ENCODE assay signal across 8 cellular contexts in genomic region chr15:40440300-40441011, GRCh38. TPM values are rescaled to one million over a fixed set of nuclear protein-coding genes. Genes with fewer than 3 reads are reported as not detected.
A peak's percentile ranks its signal among the peaks of the same experiment; 100 is the strongest.
DNase-seq lines count a peak whose midpoint lies in the region; ATAC-seq and TF ChIP-seq lines count a peak whose summit lies in the region.

Gene BAHD1, plus strand, starts transcription at chr15:40440953. Its CDS starts 17,512 bp downstream, at chr15:40458465.

- H3K36me3 Mint-ChIP-seq in activated T-helper 2 cell treated with anti-CD3 and anti-CD28 coated beads, Interferon-gamma antibody, Interleukin-2, Interleukin-4, amounts not matched to agents 10 μg/mL and 5 μg/mL and 100 μg/mL, durations not matched to agents 14 hours and 24 hours and 36 hours (ENCODE audit: low read depth): peaks cover 15% of the 10 kb centered on the region
- H3K36me3 Mint-ChIP-seq in nephron (ENCODE audit: low read depth): no peaks in the 10 kb centered on the region
- no peaks in the 10 kb centered on the region for H3K36me3 Mint-ChIP-seq in stimulated activated naive CD8-positive, alpha-beta T cell treated with anti-CD3 and anti-CD28 coated beads, Interleukin-15, Interleukin-2, amounts not matched to agents 100 ng/mL and 50 ng/mL, for 24 hours (ENCODE audit: low read depth)

- H3K4me1 ChIP-seq in RWPE2 (ENCODE audit: insufficient read depth, poor library complexity, severe bottlenecking): peaks cover 4% of the 10 kb centered on the region

- peak within 1 kb of the TSS; percentile 77 for H3K27ac Mint-ChIP-seq in activated T-helper 2 cell treated with anti-CD3 and anti-CD28 coated beads, Interferon-gamma antibody, Interleukin-2, Interleukin-4, amounts not matched to agents 10 μg/mL and 5 μg/mL and 100 μg/mL, durations not matched to agents 14 hours and 24 hours and 36 hours
- peak within 1 kb of the TSS; percentile 76 to 82 (median 76) for H3K27ac Mint-ChIP-seq in nephron
- peak within 1 kb of the TSS; percentile 85 for H3K27ac Mint-ChIP-seq in stimulated activated naive CD8-positive, alpha-beta T cell treated with anti-CD3 and anti-CD28 coated beads, Interleukin-15, Interleukin-2, amounts not matched to agents 100 ng/mL and 50 ng/mL, for 24 hours

- H3K27me3 Mint-ChIP-seq in activated T-helper 2 cell treated with anti-CD3 and anti-CD28 coated beads, Interferon-gamma antibody, Interleukin-2, Interleukin-4, amounts not matched to agents 10 μg/mL and 5 μg/mL and 100 μg/mL, durations not matched to agents 14 hours and 24 hours and 36 hours (ENCODE audit: low read depth): peaks cover 56% of the 10 kb centered on the region
- peaks cover 54% of the 10 kb centered on the region for H3K27me3 Mint-ChIP-seq in nephron (ENCODE audit: low read depth)
- peaks cover 34% of the 10 kb centered on the region for H3K27me3 Mint-ChIP-seq in stimulated activated naive CD8-positive, alpha-beta T cell treated with anti-CD3 and anti-CD28 coated beads, Interleukin-15, Interleukin-2, amounts not matched to agents 100 ng/mL and 50 ng/mL, for 24 hours

- H3K4me3 ChIP-seq in RWPE2 (ENCODE audit: severe bottlenecking) (peak within 1 kb of the TSS; percentile 96), fibroblast of pulmonary artery (replicated peaks; ENCODE audit: low read depth, low read length) (peak within 1 kb of the TSS; percentile 68)

- peaks cover 40% of the 10 kb centered on the region for H3K4me1 Mint-ChIP-seq in activated T-helper 2 cell treated with anti-CD3 and anti-CD28 coated beads, Interferon-gamma antibody, Interleukin-2, Interleukin-4, amounts not matched to agents 10 μg/mL and 5 μg/mL and 100 μg/mL, durations not matched to agents 14 hours and 24 hours and 36 hours (ENCODE audit: low read depth)
- peaks cover 63% of the 10 kb centered on the region for H3K4me1 Mint-ChIP-seq in nephron
- H3K4me1 Mint-ChIP-seq in stimulated activated naive CD8-positive, alpha-beta T cell treated with anti-CD3 and anti-CD28 coated beads, Interleukin-15, Interleukin-2, amounts not matched to agents 100 ng/mL and 50 ng/mL, for 24 hours (ENCODE audit: low read depth): peaks cover 60% of the 10 kb centered on the region

- DNase-seq in EL: peak; percentile 95
- peak; percentile 93 for DNase-seq in H4 (ENCODE audit: low spot score)
- peak; percentile 97 for DNase-seq in LoVo (ENCODE audit: low spot score)
- peak; percentile 99 for DNase-seq in RWPE2 (ENCODE audit: low spot score)
- peak; percentile 94 for DNase-seq in activated T-helper 2 cell treated with anti-CD3 and anti-CD28 coated beads, Interferon-gamma antibody, Interleukin-2, Interleukin-4, amounts not matched to agents 10 μg/mL and 5 μg/mL and 100 μg/mL, durations not matched to agents 14 hours and 24 hours and 36 hours (ENCODE audit: low spot score)
- peak; percentile 94 for DNase-seq in fibroblast of pulmonary artery (ENCODE audit: low read depth)

- H3K9me3 ChIP-seq in RWPE2 (ENCODE audit: severe bottlenecking): no peaks in the 10 kb centered on the region

- H3K36me3 ChIP-seq in RWPE2 (ENCODE audit: low read depth): no peaks in the 10 kb centered on the region

- intact Hi-C loops in activated T-helper 2 cell treated with anti-CD3 and anti-CD28 coated beads, Interferon-gamma antibody, Interleukin-2, Interleukin-4, amounts not matched to agents 10 μg/mL and 5 μg/mL and 100 μg/mL, durations not matched to agents 14 hours and 24 hours and 36 hours (cut with micrococcal nuclease): loop anchor here (1.0 to 5.0 kb wide), 3 partner anchors 30 to 128 kb away; partner anchors contain the start of genes CHST14 and RPUSD2

- peak within 1 kb of the TSS; percentile 91 for H3K4me3 Mint-ChIP-seq in activated T-helper 2 cell treated with anti-CD3 and anti-CD28 coated beads, Interferon-gamma antibody, Interleukin-2, Interleukin-4, amounts not matched to agents 10 μg/mL and 5 μg/mL and 100 μg/mL, durations not matched to agents 14 hours and 24 hours and 36 hours (ENCODE audit: low read depth)
- H3K4me3 Mint-ChIP-seq in nephron: peak within 1 kb of the TSS; percentile 91 to 99 (median 94)
- H3K4me3 Mint-ChIP-seq in stimulated activated naive CD8-positive, alpha-beta T cell treated with anti-CD3 and anti-CD28 coated beads, Interleukin-15, Interleukin-2, amounts not matched to agents 100 ng/mL and 50 ng/mL, for 24 hours: peak within 1 kb of the TSS; percentile 85

- ATAC-seq in RWPE2 (ENCODE audit: low read depth): peak; percentile 82

- H3K27me3 ChIP-seq in RWPE2 (ENCODE audit: insufficient read depth, poor library complexity, severe bottlenecking): peaks cover 20% of the 10 kb centered on the region

- TF ChIP-seq CTCF in RWPE2 (IDR thresholded peaks at IDR 0.05; ENCODE audit: poor library complexity, severe bottlenecking) (no peak), fibroblast of pulmonary artery (IDR thresholded peaks at IDR 0.05; ENCODE audit: low read length, missing control alignments) (no peak), nephron (IDR thresholded peaks at IDR 0.05; ENCODE audit: unreplicated experiment in 3 of 3) (no peak)

- H3K9me3 Mint-ChIP-seq in activated T-helper 2 cell treated with anti-CD3 and anti-CD28 coated beads, Interferon-gamma antibody, Interleukin-2, Interleukin-4, amounts not matched to agents 10 μg/mL and 5 μg/mL and 100 μg/mL, durations not matched to agents 14 hours and 24 hours and 36 hours: no peaks in the 10 kb centered on the region
- no peaks in the 10 kb centered on the region for H3K9me3 Mint-ChIP-seq in nephron
- no peaks in the 10 kb centered on the region for H3K9me3 Mint-ChIP-seq in stimulated activated naive CD8-positive, alpha-beta T cell treated with anti-CD3 and anti-CD28 coated beads, Interleukin-15, Interleukin-2, amounts not matched to agents 100 ng/mL and 50 ng/mL, for 24 hours

- peak within 1 kb of the TSS; percentile 31 for H3K27ac ChIP-seq in RWPE2 (ENCODE audit: poor library complexity, severe bottlenecking)

RNA-seq across cellular contexts. Expression of gene BAHD1, which starts in this region (rescaled TPM):
- 5.3 and 6.0 TPM in 2 replicates for total RNA-seq in H4 (2014; rRNA removed; shearing (Covaris generic))
- total RNA-seq in activated T-helper 2 cell treated with anti-CD3 and anti-CD28 coated beads, Interferon-gamma antibody, Interleukin-2, Interleukin-4, amounts not matched to agents 10 μg/mL and 5 μg/mL and 100 μg/mL, durations not matched to agents 14 hours and 24 hours and 36 hours: 26.5 and 26.7 TPM in 2 replicates

Comparison
In these comparisons a context has a peak if more than half of its experiments do, and no peak if none do; other contexts are left out.
1. Peak in every context shown above with its lines: DNase-seq, ATAC-seq, H3K4me3 ChIP-seq and H3K27ac ChIP-seq.